ENCODE assay signal across 8 cellular contexts in the genomic region with DNA sequence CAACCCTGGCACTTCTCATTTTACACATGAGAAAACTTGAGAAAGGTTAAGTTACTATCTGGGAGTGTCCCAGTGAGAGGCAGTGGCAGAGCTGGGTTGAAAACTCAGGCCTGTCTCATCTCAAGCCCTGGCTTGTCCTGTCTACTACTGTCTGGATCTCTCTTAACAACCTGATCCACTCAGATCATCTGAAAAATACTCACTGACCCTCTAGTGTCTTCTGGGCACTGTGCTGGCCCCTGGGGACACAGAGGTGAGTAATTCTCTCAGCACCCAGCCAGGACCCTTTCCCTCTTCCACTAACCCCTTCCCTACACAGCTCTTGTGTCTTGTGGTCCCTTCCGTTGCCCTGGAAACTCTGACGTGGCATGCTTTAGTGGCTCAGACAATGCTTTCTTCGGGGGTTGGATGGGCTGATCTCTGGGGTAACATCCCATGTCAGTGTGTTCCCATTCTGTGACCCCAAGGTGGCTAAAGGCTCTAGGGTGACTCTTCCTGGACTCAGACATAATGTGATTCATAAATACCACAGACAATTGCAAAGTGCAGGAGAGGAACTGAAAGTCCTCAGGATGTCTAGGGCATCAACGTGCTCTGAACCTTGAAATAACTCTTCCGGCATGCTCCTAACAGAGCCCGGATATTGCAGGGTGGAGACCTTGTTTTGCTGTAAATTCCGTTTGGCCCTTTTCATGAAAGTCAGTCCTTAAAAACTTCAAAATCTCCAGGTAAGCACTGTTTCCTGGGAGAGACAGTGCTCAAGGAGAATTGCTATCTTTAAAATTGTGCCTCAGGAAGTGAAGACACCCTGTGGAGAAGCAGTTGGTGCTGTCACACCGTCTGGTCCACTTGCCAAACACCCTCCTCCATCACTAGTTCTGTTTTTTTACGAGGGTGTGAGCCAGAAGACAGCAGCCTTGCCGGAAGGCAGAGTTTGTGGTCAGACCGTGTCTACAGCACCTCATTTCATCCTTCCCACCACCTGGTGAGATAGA. TPM values are rescaled to one million over a fixed set of nuclear protein-coding genes. Genes with fewer than 3 reads are reported as not detected.
DNase-seq lines count a peak whose midpoint lies in the region; ATAC-seq, FAIRE-seq and TF ChIP-seq lines count a peak whose summit lies in the region.
"Had no signal": no experiment of that assay in that cellular context is flagged by ENCODE, and none has a peak within 500 bp of the region (broad histone marks: within the 10 kb centered on the region; RNA-seq: fewer than 3 reads in every experiment).

No MANE protein-coding gene starts in this region.

- peaks cover 58% of the 10 kb centered on the region for H3K4me1 Mint-ChIP-seq in T-helper 17 cell

- FAIRE-seq in bronchial epithelial cell (lab: Jason Lieb, UNC) = no peak

- H3K27me3 ChIP-seq in bronchial epithelial cell (ENCODE audit: control insufficient read depth, insufficient read depth, low read length) = no peaks in the 10 kb centered on the region

- H3K36me3 ChIP-seq in bronchial epithelial cell (ENCODE audit: control insufficient read depth, insufficient read depth, low read length) = no peaks in the 10 kb centered on the region

- no peaks in the 10 kb centered on the region for H3K27me3 Mint-ChIP-seq in T-helper 17 cell

- H3K9me3 ChIP-seq in T-helper 17 cell (ENCODE audit: control insufficient read depth, low read length, poor library complexity, severe bottlenecking) = no peaks in the 10 kb centered on the region

- peak; percentile 68 for ATAC-seq in HG03103 (IDR thresholded peaks at IDR 0.05; ENCODE audit: low read depth, unreplicated experiment)
- ATAC-seq in T-helper 17 cell = peak; percentile 75

- peak overlapping the region; percentile 95 for H3K4me3 Mint-ChIP-seq in T-helper 17 cell

- peak; percentile 68 for DNase-seq in GM19240 (ENCODE audit: insufficient read length, low spot score)
- peak; percentile 22 to 55 (median 47) for DNase-seq in T-helper 17 cell
- DNase-seq in bronchial epithelial cell (ENCODE audit: low read depth) = peak; percentile 60
- peak; percentile 46 for DNase-seq in stimulated activated CD4-positive, alpha-beta T cell treated with anti-CD3 and anti-CD28 coated beads, Interleukin-4, amount 100 ng/mL, for 1 hour
- no peak for DNase-seq in NCI-H187 (lab: John Stamatoyannopoulos, UW)
- no peak for DNase-seq in NCI-H2107 treated with DMSO at 0.1 percent for 48 hours (lab: John Stamatoyannopoulos, UW; ENCODE audit: unreplicated experiment)
- DNase-seq: right cardiac atrium had no signal

- H3K4me3 ChIP-seq in bronchial epithelial cell (ENCODE audit: low read depth, low read length) = no peak overlapping the region

- H3K27ac Mint-ChIP-seq in T-helper 17 cell = peak overlapping the region; percentile 100

- H3K36me3 Mint-ChIP-seq in T-helper 17 cell (ENCODE audit: low read depth) = peaks cover 12% of the 10 kb centered on the region

- no peak for TF ChIP-seq CTCF in bronchial epithelial cell (IDR thresholded peaks at IDR 0.05; ENCODE audit: insufficient read depth, low read length, severe bottlenecking)

RNA-seq across cellular contexts. Expression of a gene that starts 4.0 kb away (rescaled TPM):
- total RNA-seq in T-helper 17 cell = 10 to 100 TPM; 33.1 to 41.9 TPM
- total RNA-seq in bronchial epithelial cell = not detected in 2 replicates
- total RNA-seq: right cardiac atrium had no signal

RNA-seq across cellular contexts. Expression of a gene that starts 34.8 kb away (rescaled TPM):
- total RNA-seq in T-helper 17 cell (10 to 100 TPM; 13.4 to 13.9 TPM), bronchial epithelial cell (1.1 and 1.7 TPM in 2 replicates)

Comparison
In these comparisons a context has a peak if more than half of its experiments do, and no peak if none do; other contexts are left out.
1. DNase-seq: peak in GM19240 (single experiment), T-helper 17 cell (3 of 3), bronchial epithelial cell (single experiment) and stimulated activated CD4-positive, alpha-beta T cell treated with anti-CD3 and anti-CD28 coated beads, Interleukin-4, amount 100 ng/mL, for 1 hour (single experiment); none in NCI-H187 (0 of 2) and NCI-H2107 treated with DMSO at 0.1 percent for 48 hours (single experiment).
2. RNA of a gene that starts 4.0 kb away (total RNA-seq): 33.1 to 41.9 TPM in T-helper 17 cell; not detected in bronchial epithelial cell; every median in the first group is over 10 times any median in the second.